In genomic region chr22:35582861-35583670, GRCh38 we compare ENCODE assay signal across 1 cellular context.
TF ChIP-seq lines count a peak whose summit lies in the region.

No MANE protein-coding gene starts in this region.

TF ChIP-seq in K562, 482 proteins besides CTCF, POLR2A, EP300 and RAD21 (continued from another document and continues in another):
- TF ChIP-seq ZBTB5 (IDR thresholded peaks at IDR 0.05) = no peak
- no peak for TF ChIP-seq NFYB (IDR thresholded peaks at IDR 0.05; ENCODE audit: extremely low read depth, insufficient read length)
- TF ChIP-seq ZNF263 (CRISPR knock-in tag; IDR thresholded peaks at IDR 0.05; ENCODE audit: borderline replicate concordance) = 0 out of 2 replicates have a peak, but pooled peaks have one; percentile 19
- no peak for TF ChIP-seq KDM1A (IDR thresholded peaks at IDR 0.05)
- TF ChIP-seq POU5F1 (IDR thresholded peaks at IDR 0.05; ENCODE audit: borderline replicate concordance, low read depth, low read length, partially characterized antibody) = no peak
- no peak for TF ChIP-seq LARP7 (IDR thresholded peaks at IDR 0.05)
- peak; percentile 42; the same call in 1 of the 2 replicates for TF ChIP-seq CTBP1 (IDR thresholded peaks at IDR 0.05; ENCODE audit: borderline replicate concordance)
- no peak for TF ChIP-seq CEBPZ (IDR thresholded peaks at IDR 0.05; ENCODE audit: borderline replicate concordance, low read depth, low read length)
- TF ChIP-seq ZNF431 (CRISPR knock-in tag; IDR thresholded peaks at IDR 0.05) = no peak
- no peak for TF ChIP-seq ZNF274 (IDR thresholded peaks at IDR 0.05; ENCODE audit: borderline replicate concordance, low read depth, low read length)
- no peak for TF ChIP-seq ZNF668 (CRISPR knock-in tag; IDR thresholded peaks at IDR 0.05)
- no peak for TF ChIP-seq TGIF2 (CRISPR knock-in tag; IDR thresholded peaks at IDR 0.05)
- no peak for TF ChIP-seq HMG20A (CRISPR knock-in tag; conservative IDR thresholded peaks at IDR 0.05)
- TF ChIP-seq CAMTA2 (CRISPR knock-in tag; conservative IDR thresholded peaks at IDR 0.05) = no peak
- TF ChIP-seq NR0B1 (IDR thresholded peaks at IDR 0.05; ENCODE audit: partially characterized antibody) = no peak
- TF ChIP-seq ZNF280B (CRISPR knock-in tag; IDR thresholded peaks at IDR 0.05) = no peak
- no peak for TF ChIP-seq STAT5A (IDR thresholded peaks at IDR 0.05; ENCODE audit: borderline replicate concordance, low read length)
- no peak for TF ChIP-seq RAD51 (IDR thresholded peaks at IDR 0.05; ENCODE audit: borderline replicate concordance, low read depth)
- peak; percentile 79 for TF ChIP-seq SMC3 (conservative IDR thresholded peaks at IDR 0.05; ENCODE audit: insufficient read depth, low read depth, low read length)
- TF ChIP-seq BHLHE40 (IDR thresholded peaks at IDR 0.05; ENCODE audit: low read length) = no peak
- no peak for TF ChIP-seq HNRNPH1 (optimal IDR thresholded peaks at IDR 0.05; ENCODE audit: low read depth, low read length)
- no peak for TF ChIP-seq PML (IDR thresholded peaks at IDR 0.05; ENCODE audit: low read length)
- TF ChIP-seq MAFF (IDR thresholded peaks at IDR 0.05; ENCODE audit: low read length) = no peak
- TF ChIP-seq SOX6 (IDR thresholded peaks at IDR 0.05) = no peak
- TF ChIP-seq ZNF639 (CRISPR knock-in tag; conservative IDR thresholded peaks at IDR 0.05 in 1 of 2, IDR thresholded peaks at IDR 0.05 in 1 of 2) = no peak
- TF ChIP-seq ZNF253 (CRISPR knock-in tag; conservative IDR thresholded peaks at IDR 0.05) = no peak
- no peak for TF ChIP-seq PTTG1 (tag; IDR thresholded peaks at IDR 0.05; ENCODE audit: low read depth)
- no peak for TF ChIP-seq TEAD4 (IDR thresholded peaks at IDR 0.05; ENCODE audit: low read length)
- TF ChIP-seq TEAD4 (CRISPR knock-in tag; IDR thresholded peaks at IDR 0.05; ENCODE audit: borderline replicate concordance) = no peak
- TF ChIP-seq GATA2 (CRISPR knock-in tag; IDR thresholded peaks at IDR 0.05) = 0 out of 2 replicates have a peak, but pooled peaks have one; percentile 19
- 0 out of 2 replicates have a peak, but pooled peaks have one; percentile 30 for TF ChIP-seq ARID2 (IDR thresholded peaks at IDR 0.05)
- TF ChIP-seq CC2D1A (IDR thresholded peaks at IDR 0.05) = peak; percentile 51; the same call in 1 of the 2 replicates
- TF ChIP-seq SRSF3 (IDR thresholded peaks at IDR 0.05; ENCODE audit: insufficient read depth, low read length) = no peak
- TF ChIP-seq ZNF583 (CRISPR knock-in tag; IDR thresholded peaks at IDR 0.05) = no peak
- no peak for TF ChIP-seq ZBTB26 (CRISPR knock-in tag; IDR thresholded peaks at IDR 0.05)
- no peak for TF ChIP-seq ZNF280A (IDR thresholded peaks at IDR 0.05; ENCODE audit: low read depth, partially characterized antibody)
- no peak for TF ChIP-seq ZKSCAN1 (IDR thresholded peaks at IDR 0.05; ENCODE audit: low read depth, low read length)
- TF ChIP-seq PTBP1 (IDR thresholded peaks at IDR 0.05; ENCODE audit: low read depth, low read length) = no peak
- TF ChIP-seq TAF7 (tag; IDR thresholded peaks at IDR 0.05) = no peak
- TF ChIP-seq NFE2 (IDR thresholded peaks at IDR 0.05; ENCODE audit: low read depth) = no peak
- TF ChIP-seq CTCFL (IDR thresholded peaks at IDR 0.05; ENCODE audit: borderline replicate concordance, insufficient read depth, low read depth, low read length, poor library complexity, severe bottlenecking) = no peak
- TF ChIP-seq ZNF609 (CRISPR knock-in tag; IDR thresholded peaks at IDR 0.05; ENCODE audit: borderline replicate concordance) = no peak
- TF ChIP-seq ZNF644 (tag; IDR thresholded peaks at IDR 0.05; ENCODE audit: low read depth) = no peak
- TF ChIP-seq ETS2 (tag; IDR thresholded peaks at IDR 0.05; ENCODE audit: borderline replicate concordance, poor library complexity, severe bottlenecking) = no peak
- TF ChIP-seq SMAD1 (IDR thresholded peaks at IDR 0.05; ENCODE audit: low read depth, low read length, partially characterized antibody) = no peak
- TF ChIP-seq STAG1 (CRISPR knock-in tag; IDR thresholded peaks at IDR 0.05; ENCODE audit: borderline replicate concordance) = peak; percentile 69; the same call in 1 of the 2 replicates
